7 cellular contexts compared by ENCODE assay signal in the genomic region with DNA sequence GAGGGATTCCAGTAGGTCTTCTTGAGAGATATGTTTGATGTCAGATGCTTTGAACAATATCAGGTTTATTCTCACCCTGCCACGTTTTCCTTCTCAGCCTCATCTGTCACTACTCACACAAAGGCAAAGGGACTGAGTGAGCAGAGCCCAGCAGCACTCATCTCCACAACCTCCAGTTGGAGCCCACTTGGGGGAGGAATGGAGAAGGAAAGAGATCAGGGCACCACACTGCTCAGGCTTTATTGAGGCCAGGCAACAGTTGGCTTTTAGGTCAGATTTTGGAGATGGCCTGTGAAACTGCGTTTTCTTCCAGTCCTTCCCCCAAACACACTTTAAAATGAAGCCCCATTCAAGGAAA. TPM values are rescaled to one million over a fixed set of nuclear protein-coding genes. Genes with fewer than 3 reads are reported as not detected.
DNase-seq lines count a peak whose midpoint lies in the region; ATAC-seq, FAIRE-seq and TF ChIP-seq lines count a peak whose summit lies in the region.
"Not testable (repeated sequence)": the region's sequence is repeated elsewhere in the genome, so short reads cannot be mapped to it uniquely, and the experiment has no call there.

No MANE protein-coding gene starts in this region.

- in situ Hi-C loops in IMR-90 (cut with MboI; ENCODE audit: low sequenced_read_pairs); GM12878 (cut with MboI): not testable (repeated sequence)

- SMC1A ChIA-PET in GM12878 (lab: Charles Lee; ENCODE audit: uncharacterized antibody, unreplicated experiment): not testable (repeated sequence)

- not testable (repeated sequence) for H2AFZ ChIP-seq in IMR-90 (replicated peaks; ENCODE audit: low read length, poor library complexity); GM12878 (ENCODE audit: control insufficient read depth, low read depth, low read length)

- intact Hi-C loops in IMR-90 (cut with micrococcal nuclease); GM12878 (cut with micrococcal nuclease; ENCODE audit: unreplicated experiment); Right ventricle myocardium superior (cut with DNase I); right cardiac atrium (cut with DNase I); right lobe of liver (cut with DNase I); sciatic nerve (cut with DNase I); upper lobe of right lung (cut with DNase I): not testable (repeated sequence)

- H3K4me1 ChIP-seq in IMR-90 (ENCODE audit: control insufficient read depth, insufficient read depth, low read length); GM12878 (ENCODE audit: control insufficient read depth, insufficient read depth, low read length); right cardiac atrium (ENCODE audit: control insufficient read depth, insufficient read depth, low read length); right lobe of liver; upper lobe of right lung: not testable (repeated sequence)

- WGBS in IMR-90 (ENCODE audit: extremely low coverage in 2 of 2, insufficient read length in 1 of 2), 2 experiments: no CpG with 5 or more reads among the region's 2 CpGs
- no CpG with 5 or more reads among the region's 2 CpGs for WGBS in GM12878 (ENCODE audit: insufficient coverage, insufficient replicate concordance, low lambda C conversion rate, missing lambda C conversion rate)
- no CpG with 5 or more reads among the region's 2 CpGs for WGBS in right cardiac atrium
- no CpG with 5 or more reads among the region's 2 CpGs for WGBS in right lobe of liver (ENCODE audit: insufficient coverage, low coverage, low lambda C conversion rate, missing lambda C conversion rate)

- not testable (repeated sequence) for H4K8ac ChIP-seq in IMR-90 (ENCODE audit: low read depth in 2 of 2, low read length in 2 of 2)

- not testable (repeated sequence) for H2BK20ac ChIP-seq in IMR-90 (ENCODE audit: low read depth, low read length)

- not testable (repeated sequence) for H3K79me2 ChIP-seq in GM12878 (ENCODE audit: control insufficient read depth, insufficient read depth, low read length)

- H4K5ac ChIP-seq in IMR-90 (ENCODE audit: low read depth, low read length): not testable (repeated sequence)

- not testable (repeated sequence) for TF ChIP-seq RAD21 in IMR-90 (IDR thresholded peaks at IDR 0.05; ENCODE audit: low read length); GM12878 (IDR thresholded peaks at IDR 0.05; ENCODE audit: insufficient read depth, low read depth, low read length)

- H3K18ac ChIP-seq in IMR-90 (ENCODE audit: low read depth, low read length): not testable (repeated sequence)

- peak; percentile 8; the same call in 1 of the 2 replicates for ATAC-seq in IMR-90 (ENCODE audit: low read depth)
- peak; percentile 17; the same call in 1 of the 3 replicates for ATAC-seq in GM12878
- ATAC-seq in Right ventricle myocardium superior (ENCODE audit: poor library complexity): peak; percentile 73
- ATAC-seq in right cardiac atrium: peak; percentile 58 to 65
- ATAC-seq in right lobe of liver: peak; percentile 15 to 47 (median 35)
- ATAC-seq in sciatic nerve: peak; percentile 60
- peak; percentile 35 for ATAC-seq in upper lobe of right lung

- not testable (repeated sequence) for H3K23ac ChIP-seq in IMR-90 (ENCODE audit: low read depth, low read length)

- CTCF ChIA-PET in IMR-90 (lab: Yijun Ruan, JAX); GM12878 (lab: Yijun Ruan, JAX): not testable (repeated sequence)

- not testable (repeated sequence) for H2BK120ac ChIP-seq in IMR-90 (ENCODE audit: low read depth, low read length)

- TF ChIP-seq EP300 in GM12878 (IDR thresholded peaks at IDR 0.05; ENCODE audit: borderline replicate concordance in 1 of 2, control insufficient read depth in 1 of 2, low read depth in 2 of 2, low read length in 2 of 2): not testable (repeated sequence)

- not testable (repeated sequence) for DNase-seq in IMR-90; GM12878 (ENCODE audit: low read depth, low spot score); Right ventricle myocardium superior; right cardiac atrium; right lobe of liver; sciatic nerve (ENCODE audit: low spot score); upper lobe of right lung

- H2AK5ac ChIP-seq in IMR-90 (ENCODE audit: low read depth, low read length): not testable (repeated sequence)

- not testable (repeated sequence) for H3K4me2 ChIP-seq in IMR-90 (ENCODE audit: low read depth, low read length); GM12878 (ENCODE audit: control insufficient read depth, insufficient read depth)

- not testable (repeated sequence) for H3K56ac ChIP-seq in IMR-90 (ENCODE audit: extremely low read depth, insufficient read depth, low read length)

- not testable (repeated sequence) for H3K9me3 ChIP-seq in IMR-90 (ENCODE audit: control insufficient read depth, insufficient read depth, low read length); GM12878 (replicated peaks; ENCODE audit: control insufficient read depth, insufficient read depth, low read length); right cardiac atrium (ENCODE audit: control insufficient read depth, low read length); right lobe of liver; upper lobe of right lung

- not testable (repeated sequence) for H2AK9ac ChIP-seq in IMR-90 (replicated peaks; ENCODE audit: low read depth, low read length, poor library complexity)

- not testable (repeated sequence) for BruUV-seq in IMR-90 (replicated peaks; lab: Mats Ljungman, UMichigan); GM12878 (replicated peaks; lab: Mats Ljungman, UMichigan)

- not testable (repeated sequence) for H2BK15ac ChIP-seq in IMR-90 (ENCODE audit: low read depth, low read length)

- not testable (repeated sequence) for TF ChIP-seq CTCF in IMR-90 (conservative IDR thresholded peaks at IDR 0.05; ENCODE audit: low read depth, low read length); GM12878 (IDR thresholded peaks at IDR 0.05 in 2 of 3, conservative IDR thresholded peaks at IDR 0.05 in 1 of 3; ENCODE audit: control insufficient read depth in 2 of 3, extremely low read depth in 1 of 3, insufficient read depth in 1 of 3, low read depth in 3 of 3, low read length in 3 of 3); right lobe of liver (IDR thresholded peaks at IDR 0.05); upper lobe of right lung (IDR thresholded peaks at IDR 0.05)

- H3K4ac ChIP-seq in IMR-90 (ENCODE audit: low read depth, low read length): not testable (repeated sequence)

- H3K27me3 ChIP-seq in IMR-90 (ENCODE audit: control insufficient read depth, insufficient read depth, low read length); GM12878 (replicated peaks in 1 of 2; ENCODE audit: control insufficient read depth in 2 of 2, insufficient read depth in 2 of 2, low read length in 1 of 2); right cardiac atrium (ENCODE audit: control insufficient read depth, insufficient read depth); right lobe of liver; upper lobe of right lung: not testable (repeated sequence)

- H3K14ac ChIP-seq in IMR-90 (replicated peaks; ENCODE audit: low read depth, low read length): not testable (repeated sequence)

- RAD21 ChIA-PET in GM12878 (lab: Charles Lee; ENCODE audit: unreplicated experiment): not testable (repeated sequence)

- TF ChIP-seq POLR2A in IMR-90 (IDR thresholded peaks at IDR 0.05; ENCODE audit: low read depth, low read length); GM12878 (IDR thresholded peaks at IDR 0.05; ENCODE audit: low read depth, low read length); right lobe of liver (IDR thresholded peaks at IDR 0.05): not testable (repeated sequence)

- H3K9ac ChIP-seq in IMR-90 (ENCODE audit: low read depth, low read length); GM12878 (ENCODE audit: control insufficient read depth, insufficient read depth, low read length): not testable (repeated sequence)

- not testable (repeated sequence) for H3K79me1 ChIP-seq in IMR-90 (ENCODE audit: low read depth in 1 of 2, low read length in 2 of 2)

- not testable (repeated sequence) for H3K4me3 ChIP-seq in IMR-90 (ENCODE audit: insufficient read depth, low read depth, low read length); GM12878; right cardiac atrium (ENCODE audit: low read length); right lobe of liver; upper lobe of right lung

- H4K20me1 ChIP-seq in IMR-90 (ENCODE audit: insufficient read depth, low read length); GM12878 (ENCODE audit: control insufficient read depth, insufficient read depth): not testable (repeated sequence)

- H3K27ac ChIP-seq in IMR-90 (ENCODE audit: insufficient read depth, low read length); GM12878 (ENCODE audit: control insufficient read depth, insufficient read depth); right cardiac atrium (ENCODE audit: low read length); right lobe of liver; upper lobe of right lung: not testable (repeated sequence)

- not testable (repeated sequence) for H2BK5ac ChIP-seq in IMR-90 (ENCODE audit: low read depth, low read length, poor library complexity, severe bottlenecking)

- H3K9me1 ChIP-seq in IMR-90 (ENCODE audit: insufficient read depth, low read length): not testable (repeated sequence)

- H4K91ac ChIP-seq in IMR-90 (ENCODE audit: insufficient read depth, low read depth, low read length): not testable (repeated sequence)

- dilution Hi-C loops in IMR-90 (cut with HindIII; ENCODE audit: low sequenced_read_pairs, unreplicated experiment): not testable (repeated sequence)

- not testable (repeated sequence) for FAIRE-seq in GM12878 (lab: Jason Lieb, UNC)

- not testable (repeated sequence) for H3K36me3 ChIP-seq in IMR-90 (ENCODE audit: control insufficient read depth, insufficient read depth, low read length); GM12878 (ENCODE audit: control insufficient read depth in 2 of 2, insufficient read depth in 2 of 2, low read length in 1 of 2); right lobe of liver; upper lobe of right lung

- POLR2A ChIA-PET in IMR-90 (lab: Charles Lee; ENCODE audit: unreplicated experiment); GM12878 (lab: Charles Lee): not testable (repeated sequence)

RNA-seq across cellular contexts. Expression of a gene that starts 57.3 kb away (rescaled TPM):
- total RNA-seq in IMR-90 (2012; rRNA removed) (57.4 and 78.9 TPM in 2 replicates), GM12878 (2014; rRNA removed) (20.4 and 25.1 TPM in 2 replicates), GM12878 (2014; rRNA removed; fragmentation: Illumina TruSeq; extraction: Trizol) (28.0 and 29.0 TPM in 2 replicates), GM12878 (2021) (21.0 and 21.7 TPM in 2 replicates), Right ventricle myocardium superior (12.4 TPM), right cardiac atrium (10 to 100 TPM; 16.4 to 23.6 (median 21.1) TPM), right lobe of liver (10 to 100 TPM; 17.3 to 26.8 (median 20.8) TPM), sciatic nerve (30.1 TPM), upper lobe of right lung (30.2 TPM)
- polyA plus RNA-seq in IMR-90 (2012; rRNA removed) (26.7 and 35.9 TPM in 2 replicates), GM12878 (2011; rRNA removed) (24.6 and 36.7 TPM in 2 replicates), GM12878 (2014; fragmentation: Illumina TruSeq; extraction: Trizol) (30.0 and 34.0 TPM in 2 replicates), GM12878 (2014; fragmentation: Nextera tagmentation; extraction: Ambion mirVana) (10 to 100 TPM; 27.4 to 36.7 TPM), GM12878 (2014; rRNA removed) (17.2 and 19.8 TPM in 2 replicates), GM12878 (2016; fragmentation: Nextera tagmentation; extraction: Ambion mirVana) (10 to 100 TPM; 41.2 to 41.5 TPM), right cardiac atrium (14.9 TPM)
- 9.3 and 10.0 TPM in 2 replicates for polyA plus RNA-seq in IMR-90 (2012; cell fraction: cytosol; rRNA removed)
- polyA plus RNA-seq in IMR-90 (2012; cell fraction: nucleus; rRNA removed; ENCODE audit: low replicate concordance): 10.0 and 60.5 TPM in 2 replicates
- total RNA-seq in GM12878 (2013; cell fraction: nucleolus; rRNA removed): 48.9 and 55.9 TPM in 2 replicates
- polyA plus RNA-seq in GM12878 (2011; ENCODE audit: low read depth): 15.5 TPM
- 9.6 and 10.7 TPM in 2 replicates for polyA plus RNA-seq in GM12878 (2011; cell fraction: cytosol; rRNA removed)
- 15.8 and 15.9 TPM in 2 replicates for polyA plus RNA-seq in GM12878 (2011; cell fraction: nucleus; rRNA removed)
- 24.3 and 27.8 TPM in 2 replicates for polyA plus RNA-seq in GM12878 (2012)
- polyA minus RNA-seq in GM12878 (2011; rRNA and poly(A)+ RNA removed): 18.8 and 23.6 TPM in 2 replicates
- polyA minus RNA-seq in GM12878 (2011; cell fraction: cytosol; rRNA and poly(A)+ RNA removed): 6.7 and 8.1 TPM in 2 replicates
- 20.1 and 28.0 TPM in 2 replicates for polyA minus RNA-seq in GM12878 (2011; cell fraction: nucleus; rRNA and poly(A)+ RNA removed)

Comparison
In these comparisons a context has a peak if more than half of its experiments do, and no peak if none do; other contexts are left out.
1. ATAC-seq: peak in every context shown above with its lines; median percentile 73 in Right ventricle myocardium superior; 62 in right cardiac atrium; 60 in sciatic nerve; 35 in right lobe of liver; 35 in upper lobe of right lung; 17 in GM12878; 8 in IMR-90.